ENCODE assay signal across 26 cellular contexts in the genomic region with DNA sequence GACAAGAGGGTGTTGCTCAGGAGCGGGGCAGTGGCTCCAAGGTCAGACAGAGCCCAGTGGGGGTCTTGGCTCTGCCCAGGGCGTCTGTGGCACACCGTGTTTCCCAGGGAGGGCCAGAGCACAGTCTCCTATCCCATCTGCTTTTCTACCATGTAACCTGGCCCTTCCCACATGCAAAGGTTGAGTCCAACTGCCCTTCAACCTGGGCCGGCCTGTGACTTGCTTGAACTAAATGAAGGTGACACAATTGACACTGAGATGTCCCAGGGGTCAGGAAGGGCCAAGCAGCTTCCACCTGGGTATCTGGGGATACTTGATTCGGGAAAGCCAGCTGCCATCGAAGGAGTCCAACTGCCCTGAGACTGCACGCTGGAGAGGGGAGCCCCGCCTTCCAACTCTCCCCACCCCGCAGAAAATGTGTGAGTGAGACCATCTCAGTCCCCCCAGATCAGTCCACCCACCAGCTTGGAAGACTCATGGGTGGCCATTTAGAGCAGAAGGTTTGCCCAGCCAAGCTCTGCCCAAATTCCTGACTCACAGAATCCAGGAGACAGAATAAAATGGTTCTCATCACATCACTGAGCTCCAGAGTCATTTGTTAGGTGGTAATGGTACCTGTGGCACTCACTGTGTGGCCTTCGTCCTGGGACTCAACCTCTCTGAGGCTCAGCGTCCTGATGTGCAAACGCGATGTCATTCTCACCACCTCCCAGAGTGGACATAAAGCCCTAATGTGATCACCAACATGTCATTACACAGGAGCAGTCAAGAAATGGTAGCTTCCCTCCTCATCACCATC. TPM values are rescaled to one million over a fixed set of nuclear protein-coding genes. Genes with fewer than 3 reads are reported as not detected.
"Had no signal": no experiment of that assay in that cellular context is flagged by ENCODE, and none has a peak within 500 bp of the region (broad histone marks: within the 10 kb centered on the region; RNA-seq: fewer than 3 reads in every experiment).

No MANE protein-coding gene starts in this region.

- ATAC-seq: heart right ventricle; naive thymus-derived CD8-positive, alpha-beta T cell; right lobe of liver; stimulated activated memory B cell treated with anti-CD40 and anti-IgM and Interleukin-4, amounts not matched to agents 10 μg/mL and 1 μg/mL and 100 μg/mL, for 72 hours; stimulated activated naive CD8-positive, alpha-beta T cell treated with anti-CD3 and anti-CD28 coated beads, Interleukin-15, Interleukin-2, amounts not matched to agents 100 U/mL and 50 U/mL, for 24 hours had no signal

- H3K27ac ChIP-seq: heart right ventricle, hepatocyte, left ventricle myocardium inferior, neutrophil, parathyroid adenoma, right atrium auricular region, right lobe of liver, stomach, tibial nerve had no signal

- H3K27ac Mint-ChIP-seq: naive thymus-derived CD8-positive, alpha-beta T cell; nephron; progenitor cell of endocrine pancreas; stimulated activated memory B cell treated with anti-CD40 and anti-IgM and Interleukin-4, amounts not matched to agents 10 μg/mL and 1 μg/mL and 100 μg/mL, for 72 hours; type B pancreatic cell had no signal

- H3K4me3 Mint-ChIP-seq: naive thymus-derived CD8-positive, alpha-beta T cell; nephron; neural crest cell; stimulated activated memory B cell treated with anti-CD40 and anti-IgM and Interleukin-4, amounts not matched to agents 10 μg/mL and 1 μg/mL and 100 μg/mL, for 72 hours; type B pancreatic cell had no signal

- H3K9me3 Mint-ChIP-seq: neural crest cell, type B pancreatic cell had no signal

- DNase-seq: heart right ventricle; islet precursor cell; left ventricle myocardium inferior; occipital lobe; right lobe of liver; stimulated activated CD4-positive, alpha-beta T cell treated with anti-CD3 and anti-CD28 coated beads, Interleukin-1b, Interleukin-23, amount 100 ng/mL, for 48 hours; stimulated activated CD4-positive, alpha-beta T cell treated with anti-CD3 and anti-CD28 coated beads, Interleukin-2, amount 100 ng/mL, for 48 hours; stimulated activated CD4-positive, alpha-beta T cell treated with anti-CD3 and anti-CD28 coated beads, Interleukin-4, amount 100 ng/mL, for 4 hours; stimulated activated CD8-positive, alpha-beta memory T cell treated with anti-CD3 and anti-CD28 coated beads, Interleukin-4, amount 100 ng/mL, for 48 hours; stimulated activated naive CD8-positive, alpha-beta T cell treated with anti-CD3 and anti-CD28 coated beads, Interleukin-15, Interleukin-2, amounts not matched to agents 100 U/mL and 50 U/mL, for 24 hours; stomach had no signal

- H3K4me1 Mint-ChIP-seq: naive thymus-derived CD8-positive, alpha-beta T cell; nephron; neural crest cell; stimulated activated memory B cell treated with anti-CD40 and anti-IgM and Interleukin-4, amounts not matched to agents 10 μg/mL and 1 μg/mL and 100 μg/mL, for 72 hours had no signal

- H3K36me3 Mint-ChIP-seq: stimulated activated memory B cell treated with anti-CD40 and anti-IgM and Interleukin-4, amounts not matched to agents 10 μg/mL and 1 μg/mL and 100 μg/mL, for 72 hours had no signal

RNA-seq across cellular contexts. Expression of gene PPP2R2C, which starts 18.1 kb away (rescaled TPM):
- total RNA-seq: kidney epithelial cell; naive thymus-derived CD8-positive, alpha-beta T cell; osteocyte; pulmonary artery endothelial cell; skeletal muscle tissue had no signal
